ENCODE assay signal across 23 cellular contexts in genomic region chr15:74197176-74197965, GRCh38. TPM values are rescaled to one million over a fixed set of nuclear protein-coding genes. Genes with fewer than 3 reads are reported as not detected.
"Had no signal": no experiment of that assay in that cellular context is flagged by ENCODE, and none has a peak within 500 bp of the region (broad histone marks: within the 10 kb centered on the region; RNA-seq: fewer than 3 reads in every experiment).

No MANE protein-coding gene starts in this region.

- ATAC-seq: left cardiac atrium, psoas muscle, sciatic nerve had no signal

- H3K4me3 ChIP-seq: coronary artery, hepatocyte, left ventricle myocardium inferior, lower lobe of right lung, psoas muscle, skin epidermis had no signal

- DNase-seq: effector CD4-positive, alpha-beta T cell; endodermal cell; erythroblast; foreskin melanocyte; head of caudate nucleus; kidney; left cardiac atrium; left ventricle myocardium inferior; lower lobe of right lung; midbrain; naive B cell; psoas muscle; retina; stimulated activated CD4-positive, alpha-beta T cell treated with anti-CD3 and anti-CD28 coated beads, Interleukin-12 subunit alpha, Interleukin-12 subunit beta, amount 100 ng/mL, for 4 hours; stimulated activated naive CD4-positive, alpha-beta T cell treated with Interleukin-2 at 50 U/mL for 16 hours; trophoblast cell had no signal

- H3K36me3 ChIP-seq: left ventricle myocardium inferior, lower lobe of right lung had no signal

- H3K27ac ChIP-seq: coronary artery, hepatocyte, left ventricle myocardium inferior, lower lobe of right lung, psoas muscle had no signal

- H2AFZ ChIP-seq: hepatocyte had no signal

- H3K27me3 ChIP-seq: hepatocyte had no signal

- H3K9me3 ChIP-seq: left ventricle myocardium inferior, lower lobe of right lung, psoas muscle had no signal

RNA-seq across cellular contexts. Expression of gene STRA6, which starts 5.2 kb away (rescaled TPM):
- total RNA-seq: endothelial cell of umbilical vein, left cardiac atrium, left ventricle myocardium inferior, lower lobe of right lung, psoas muscle had no signal
- polyA plus RNA-seq: endothelial cell of umbilical vein had no signal

RNA-seq across cellular contexts. Expression of gene ISLR, which starts 23.9 kb away (rescaled TPM):
- total RNA-seq: dermis microvascular lymphatic vessel endothelial cell, endothelial cell of umbilical vein had no signal
- polyA plus RNA-seq: endothelial cell of umbilical vein had no signal

RNA-seq across cellular contexts. Expression of gene CCDC33, which starts 38.8 kb away (rescaled TPM):
- total RNA-seq: dermis microvascular lymphatic vessel endothelial cell, endothelial cell of umbilical vein, left cardiac atrium, omental fat pad, psoas muscle, sciatic nerve had no signal
- polyA plus RNA-seq: endothelial cell of umbilical vein had no signal
